In genomic region chr12:96338852-96339478, GRCh38 we compare ENCODE assay signal across 26 cellular contexts.
DNase-seq lines count a peak whose midpoint lies in the region; ATAC-seq and TF ChIP-seq lines count a peak whose summit lies in the region.
"Had no signal": no experiment of that assay in that cellular context is flagged by ENCODE, and none has a peak within 500 bp of the region (broad histone marks: within the 10 kb centered on the region; RNA-seq: fewer than 3 reads in every experiment).

No MANE protein-coding gene starts in this region.

- peaks cover 51% of the 10 kb centered on the region for H3K4me1 Mint-ChIP-seq in activated CD4-positive, alpha-beta T cell treated with anti-CD3 and anti-CD28 coated beads for 36 hours
- H3K4me1 Mint-ChIP-seq in endothelial cell (ENCODE audit: unreplicated experiment) = peaks cover 19% of the 10 kb centered on the region

- no peak overlapping the region for H3K4me3 ChIP-seq in psoas muscle
- no peak overlapping the region for H3K4me3 ChIP-seq in foreskin fibroblast (ENCODE audit: low read depth in 1 of 2, low read length in 2 of 2)
- H3K4me3 ChIP-seq: esophagus muscularis mucosa, K562, lower lobe of right lung, thoracic aorta had no signal

- H3K36me3 ChIP-seq in psoas muscle (ENCODE audit: insufficient read depth in 1 of 2, low read depth in 1 of 2) = no peaks in the 10 kb centered on the region
- H3K36me3 ChIP-seq: esophagus muscularis mucosa, lower lobe of right lung, thoracic aorta had no signal

- H3K27me3 ChIP-seq in psoas muscle (ENCODE audit: insufficient read depth in 3 of 3, low read length in 2 of 3) = no peaks in the 10 kb centered on the region
- H3K27me3 ChIP-seq: esophagus muscularis mucosa had no signal

- H3K4me1 ChIP-seq in psoas muscle = no peaks in the 10 kb centered on the region
- H3K4me1 ChIP-seq: lower lobe of right lung had no signal

- ATAC-seq in activated CD4-positive, alpha-beta T cell treated with anti-CD3 and anti-CD28 coated beads for 36 hours = no peak
- ATAC-seq in left colon = peak; percentile 91
- peak in 3 of 4 donors; percentile 37 to 69 (median 46) for ATAC-seq in psoas muscle
- no peak for ATAC-seq in GM18519 (IDR thresholded peaks at IDR 0.05; ENCODE audit: low FRiP score, unreplicated experiment)
- no peak for ATAC-seq in HG02852 (IDR thresholded peaks at IDR 0.05; ENCODE audit: unreplicated experiment)
- ATAC-seq: lower lobe of right lung had no signal

- no peak for DNase-seq in activated CD4-positive, alpha-beta T cell treated with anti-CD3 and anti-CD28 coated beads for 36 hours
- no peak for DNase-seq in activated CD4-positive, alpha-beta T cell treated with anti-CD3 and anti-CD28 coated beads, Interleukin-2, amount 50 U/mL, for 4 hours
- DNase-seq in endothelial cell (ENCODE audit: low spot score) = no peak
- no peak for DNase-seq in left colon
- no peak for DNase-seq in psoas muscle
- no peak for DNase-seq in foreskin fibroblast
- DNase-seq: activated CD4-positive, alpha-beta T cell treated with anti-CD3 and anti-CD28 coated beads, Interleukin-2, amount 10 ng/mL, durations not matched to agents 7 days and 5 days; activated T-cell treated with anti-CD3 and anti-CD28 coated beads, Interleukin-2, amount 50 U/mL, for 48 hours; DND-41; HCEC 1CT; hypothalamus; immature natural killer cell; lower lobe of right lung; NCI-H1417 treated with DMSO at 0.1 percent for 48 hours; NCI-H2081; NCI-H2227 treated with DMSO at 0.1 percent for 48 hours; NCI-H69 had no signal

- H3K27ac Mint-ChIP-seq in activated CD4-positive, alpha-beta T cell treated with anti-CD3 and anti-CD28 coated beads for 36 hours = peak overlapping the region; percentile 51
- peak overlapping the region; percentile 69 for H3K27ac Mint-ChIP-seq in endothelial cell (ENCODE audit: unreplicated experiment)
- H3K27ac Mint-ChIP-seq: activated CD4-positive, alpha-beta T cell treated with anti-CD3 and anti-CD28 coated beads, Interleukin-2, amount 10 ng/mL, durations not matched to agents 7 days and 5 days; stimulated activated naive CD8-positive, alpha-beta T cell treated with anti-CD3 and anti-CD28 coated beads, Interleukin-15, Interleukin-2, amounts not matched to agents 100 ng/mL and 50 ng/mL, for 24 hours had no signal

- CTCF ChIA-PET in activated CD4-positive, alpha-beta T cell treated with anti-CD3 and anti-CD28 coated beads for 36 hours (lab: Charles Lee) = no interaction called here

- H3K27me3 Mint-ChIP-seq in activated CD4-positive, alpha-beta T cell treated with anti-CD3 and anti-CD28 coated beads for 36 hours = no peaks in the 10 kb centered on the region
- peaks cover 2% of the 10 kb centered on the region for H3K27me3 Mint-ChIP-seq in endothelial cell (ENCODE audit: unreplicated experiment)
- H3K27me3 Mint-ChIP-seq: activated CD4-positive, alpha-beta T cell treated with anti-CD3 and anti-CD28 coated beads, Interleukin-2, amount 10 ng/mL, durations not matched to agents 7 days and 5 days; stimulated activated naive CD8-positive, alpha-beta T cell treated with anti-CD3 and anti-CD28 coated beads, Interleukin-15, Interleukin-2, amounts not matched to agents 100 ng/mL and 50 ng/mL, for 24 hours had no signal

- peaks cover 20% of the 10 kb centered on the region for H3K9me3 Mint-ChIP-seq in activated CD4-positive, alpha-beta T cell treated with anti-CD3 and anti-CD28 coated beads for 36 hours (ENCODE audit: low read depth)
- no peaks in the 10 kb centered on the region for H3K9me3 Mint-ChIP-seq in endothelial cell (ENCODE audit: unreplicated experiment)

- no peak overlapping the region for H3K27ac ChIP-seq in psoas muscle
- H3K27ac ChIP-seq: 22Rv1, lower lobe of right lung, thoracic aorta had no signal

- no peak overlapping the region for H3K4me3 Mint-ChIP-seq in activated CD4-positive, alpha-beta T cell treated with anti-CD3 and anti-CD28 coated beads for 36 hours
- H3K4me3 Mint-ChIP-seq in endothelial cell (ENCODE audit: unreplicated experiment) = no peak overlapping the region
- H3K4me3 Mint-ChIP-seq: activated CD4-positive, alpha-beta T cell treated with anti-CD3 and anti-CD28 coated beads, Interleukin-2, amount 10 ng/mL, durations not matched to agents 7 days and 5 days; CD14-positive monocyte; neural crest cell; stimulated activated naive CD8-positive, alpha-beta T cell treated with anti-CD3 and anti-CD28 coated beads, Interleukin-15, Interleukin-2, amounts not matched to agents 100 ng/mL and 50 ng/mL, for 24 hours had no signal

- POLR2A ChIA-PET in activated CD4-positive, alpha-beta T cell treated with anti-CD3 and anti-CD28 coated beads for 36 hours (lab: Charles Lee) = no interaction called here

- peaks cover 19% of the 10 kb centered on the region for H3K36me3 Mint-ChIP-seq in activated CD4-positive, alpha-beta T cell treated with anti-CD3 and anti-CD28 coated beads for 36 hours (ENCODE audit: low read depth)
- H3K36me3 Mint-ChIP-seq in endothelial cell (ENCODE audit: low read depth, unreplicated experiment) = peaks cover 12% of the 10 kb centered on the region

- peaks cover 19% of the 10 kb centered on the region for H3K9me3 ChIP-seq in psoas muscle

- 26 to 34% (median 31%) methylated on average over 3 of the region's 3 CpGs for WGBS in psoas muscle, 3 donors

- intact Hi-C loops in activated CD4-positive, alpha-beta T cell treated with anti-CD3 and anti-CD28 coated beads for 36 hours (cut with DNase I, micrococcal nuclease) = loop anchor here in 1 of 2 experiments (5.0 kb wide), 1 partner anchor 38 kb away; no protein-coding TSS in a partner anchor
- intact Hi-C loops in left colon (cut with DNase I, micrococcal nuclease) = no loop called here
- intact Hi-C loops in psoas muscle (cut with DNase I) = no loop called here

- TF ChIP-seq CTCF in endothelial cell (IDR thresholded peaks at IDR 0.05; ENCODE audit: unreplicated experiment) (no peak), psoas muscle (IDR thresholded peaks at IDR 0.05) (no peak), foreskin fibroblast (IDR thresholded peaks at IDR 0.05; ENCODE audit: low read depth, low read length) (no peak)

Comparison
In these comparisons a context has a peak if more than half of its experiments do, and no peak if none do; other contexts are left out.
1. ATAC-seq: peak in left colon (single experiment) and psoas muscle (3 of 4); none in activated CD4-positive, alpha-beta T cell treated with anti-CD3 and anti-CD28 coated beads for 36 hours (single experiment), GM18519 (single experiment) and HG02852 (single experiment).